ENCODE assay signal across 8 cellular contexts in genomic region chr19:11848200-11848593, GRCh38. TPM values are rescaled to one million over a fixed set of nuclear protein-coding genes. Genes with fewer than 3 reads are reported as not detected.
DNase-seq lines count a peak whose midpoint lies in the region; ATAC-seq and TF ChIP-seq lines count a peak whose summit lies in the region.

No MANE protein-coding gene starts in this region.

- no peaks in the 10 kb centered on the region for H3K27me3 ChIP-seq in CD4-positive, CD25-positive, alpha-beta regulatory T cell (ENCODE audit: control insufficient read depth, insufficient read depth, low read length)
- H3K27me3 ChIP-seq in colonic mucosa (no peaks in the 10 kb centered on the region), ovary (no peaks in the 10 kb centered on the region)

- TF ChIP-seq CTCF in colonic mucosa (IDR thresholded peaks at IDR 0.05) (no peak), ovary (IDR thresholded peaks at IDR 0.05) (no peak)

- H3K4me3 Mint-ChIP-seq in CD4-positive, CD25-positive, alpha-beta regulatory T cell: peak overlapping the region; percentile 91 to 94 (median 92)

- no peak for ATAC-seq in CD4-positive, CD25-positive, alpha-beta regulatory T cell (ENCODE audit: low read depth in 2 of 2)
- ATAC-seq in GM18870 (IDR thresholded peaks at IDR 0.05; ENCODE audit: unreplicated experiment): no peak

- peak in 1 of 3 donors; percentile 3 for DNase-seq in CD4-positive, CD25-positive, alpha-beta regulatory T cell
- DNase-seq in colonic mucosa: no peak
- peak in 2 of 5 donors; percentile 17 to 18 for DNase-seq in ovary
- no peak for DNase-seq in epidermal melanocyte (ENCODE audit: insufficient read length, low spot score)
- DNase-seq in iPS-NIHi11 (ENCODE audit: low spot score): no peak
- DNase-seq in HUDEP-2 (lab: John Stamatoyannopoulos, UW; ENCODE audit: unreplicated experiment in 76 of 76): no peak

- no peak for TF ChIP-seq EP300 in ovary (IDR thresholded peaks at IDR 0.05)

- peaks cover 15% of the 10 kb centered on the region for H3K4me1 ChIP-seq in CD4-positive, CD25-positive, alpha-beta regulatory T cell (ENCODE audit: control insufficient read depth, insufficient read depth, low read length, poor library complexity, severe bottlenecking)
- H3K4me1 ChIP-seq in colonic mucosa: no peaks in the 10 kb centered on the region
- no peaks in the 10 kb centered on the region for H3K4me1 ChIP-seq in ovary (ENCODE audit: insufficient read depth)

- peaks cover 3 to 10% of the 10 kb centered on the region in 2 experiments for H3K9me3 ChIP-seq in CD4-positive, CD25-positive, alpha-beta regulatory T cell (ENCODE audit: control insufficient read depth in 2 of 2, low read length in 2 of 2)
- peaks cover 33% of the 10 kb centered on the region for H3K9me3 ChIP-seq in KOPT-K1 (ENCODE audit: insufficient read depth, low read length, poor library complexity, severe bottlenecking)
- H3K9me3 ChIP-seq in colonic mucosa: no peaks in the 10 kb centered on the region
- H3K9me3 ChIP-seq in ovary: no peaks in the 10 kb centered on the region

- H3K27ac Mint-ChIP-seq in CD4-positive, CD25-positive, alpha-beta regulatory T cell: peak overlapping the region; percentile 77 to 92 (median 79)

- no peaks in the 10 kb centered on the region for H3K36me3 ChIP-seq in CD4-positive, CD25-positive, alpha-beta regulatory T cell (ENCODE audit: control insufficient read depth, insufficient read depth, low read length)
- H3K36me3 ChIP-seq in KOPT-K1 (ENCODE audit: insufficient read depth, low read length): peaks cover 34% of the 10 kb centered on the region
- H3K36me3 ChIP-seq in colonic mucosa: no peaks in the 10 kb centered on the region
- no peaks in the 10 kb centered on the region for H3K36me3 ChIP-seq in ovary

- no peak for TF ChIP-seq POLR2A in ovary (IDR thresholded peaks at IDR 0.05)

- peak overlapping the region; percentile 51 for H3K4me3 ChIP-seq in CD4-positive, CD25-positive, alpha-beta regulatory T cell (ENCODE audit: low read depth, low read length)
- H3K4me3 ChIP-seq in colonic mucosa (peak overlapping the region; percentile 70), ovary (peak overlapping the region; percentile 81)

- H3K9ac ChIP-seq in colonic mucosa (ENCODE audit: low read depth in 2 of 2, low read length in 2 of 2): no peak overlapping the region

- no peaks in the 10 kb centered on the region for H3K27me3 Mint-ChIP-seq in CD4-positive, CD25-positive, alpha-beta regulatory T cell

- intact Hi-C loops in colonic mucosa (cut with DNase I): no loop called here
- intact Hi-C loops in ovary (cut with DNase I): no loop called here

- 37 to 40% (median 40%) methylated on average over 11 of the region's 11 CpGs for WGBS in ovary, 3 donors

- peaks cover 11% of the 10 kb centered on the region for H3K36me3 Mint-ChIP-seq in CD4-positive, CD25-positive, alpha-beta regulatory T cell

- H3K27ac ChIP-seq in CD4-positive, CD25-positive, alpha-beta regulatory T cell (ENCODE audit: insufficient read depth, low read length, poor library complexity, severe bottlenecking): no peak overlapping the region
- H3K27ac ChIP-seq in KOPT-K1 (ENCODE audit: low read depth, low read length, poor library complexity, severe bottlenecking) (peak overlapping the region; percentile 83), colonic mucosa (no peak overlapping the region), ovary (peak overlapping the region in 1 of 2 donors; percentile 54)

- H3K9me3 Mint-ChIP-seq in CD4-positive, CD25-positive, alpha-beta regulatory T cell: peaks cover 0 to 15% (median 4%) of the 10 kb centered on the region in 7 donors

- peaks cover 6 to 28% (median 17%) of the 10 kb centered on the region in 4 donors for H3K4me1 Mint-ChIP-seq in CD4-positive, CD25-positive, alpha-beta regulatory T cell

RNA-seq across cellular contexts. Expression of gene ZNF439, which starts 0.3 kb away (rescaled TPM):
- 6.0 TPM for total RNA-seq in CD4-positive, CD25-positive, alpha-beta regulatory T cell
- polyA plus RNA-seq in CD4-positive, CD25-positive, alpha-beta regulatory T cell: 1 to 10 TPM in 2 of 4 donors, under 1 TPM in 2; 0.60 to 4.6 (median 2.2) TPM
- total RNA-seq in colonic mucosa (1 to 10 TPM; 7.6 to 8.8 TPM), ovary (10 to 100 TPM in 6 of 7 donors, 1 to 10 TPM in 1; 7.1 to 14.6 (median 11.2) TPM)
- polyA plus RNA-seq in ovary: 1 to 10 TPM; 6.6 to 7.2 TPM

RNA-seq across cellular contexts. Expression of gene ZNF440, which starts 34.1 kb away (rescaled TPM):
- 13.1 TPM for total RNA-seq in CD4-positive, CD25-positive, alpha-beta regulatory T cell
- polyA plus RNA-seq in CD4-positive, CD25-positive, alpha-beta regulatory T cell: 1 to 10 TPM in 3 of 4 donors, under 1 TPM in 1; 0.68 to 5.3 (median 2.7) TPM
- total RNA-seq in colonic mucosa: 10 to 100 TPM; 31.4 to 32.2 TPM
- total RNA-seq in ovary: 10 to 100 TPM in 5 of 7 donors, 1 to 10 TPM in 2; 6.6 to 21.6 (median 12.1) TPM
- polyA plus RNA-seq in ovary: 1 to 10 TPM; 3.0 to 5.0 TPM

RNA-seq across cellular contexts. Expression of gene ZNF69, which starts 39.4 kb away (rescaled TPM):
- 2.0 TPM for total RNA-seq in CD4-positive, CD25-positive, alpha-beta regulatory T cell
- 1 to 10 TPM in 2 of 4 donors, under 1 TPM in 2; 0.86 to 2.6 (median 1.5) TPM for polyA plus RNA-seq in CD4-positive, CD25-positive, alpha-beta regulatory T cell
- total RNA-seq in colonic mucosa (10 to 100 TPM; 17.6 to 22.6 TPM), ovary (10 to 100 TPM; 12.6 to 25.5 (median 15.4) TPM)
- 10 to 100 TPM in 1 of 2 donors, 1 to 10 TPM in 1; 7.5 to 10.2 TPM for polyA plus RNA-seq in ovary

RNA-seq across cellular contexts. Expression of gene ZNF491, which starts 49.9 kb away (rescaled TPM):
- total RNA-seq in CD4-positive, CD25-positive, alpha-beta regulatory T cell: 0.62 TPM
- polyA plus RNA-seq in CD4-positive, CD25-positive, alpha-beta regulatory T cell: under 1 TPM in 2 of 4 donors, not detected in 2; 0.10 to 0.86 TPM
- total RNA-seq in colonic mucosa (1 to 10 TPM; 1.9 TPM), ovary (1 to 10 TPM; 2.2 to 6.5 (median 4.5) TPM)
- 1 to 10 TPM; 2.9 to 3.4 TPM for polyA plus RNA-seq in ovary
